ENCODE assay signal across 8 cellular contexts in genomic region chrX:53287493-53288138, GRCh38. TPM values are rescaled to one million over a fixed set of nuclear protein-coding genes. Genes with fewer than 3 reads are reported as not detected.
DNase-seq lines count a peak whose midpoint lies in the region; ATAC-seq, FAIRE-seq and TF ChIP-seq lines count a peak whose summit lies in the region.

No MANE protein-coding gene starts in this region.

- H3K27ac ChIP-seq in CD4-positive, alpha-beta memory T cell (ENCODE audit: low read depth, low read length): peak overlapping the region; percentile 53
- H3K27ac ChIP-seq in KOPT-K1 (ENCODE audit: low read depth, low read length, poor library complexity, severe bottlenecking) (peak overlapping the region; percentile 54), HepG2 (ENCODE audit: extremely low read length, insufficient read depth, low read length) (no peak overlapping the region)

- H3K9me3 Mint-ChIP-seq in CD4-positive, alpha-beta memory T cell: no peaks in the 10 kb centered on the region
- H3K9me3 Mint-ChIP-seq in T-helper 2 cell treated with Interferon-gamma antibody and Interleukin-4, amounts not matched to agents 5 μg/mL and 100 μg/mL, for 36 hours: no peaks in the 10 kb centered on the region

- CTCF ChIA-PET in CD4-positive, alpha-beta memory T cell (lab: Charles Lee; ENCODE audit: partially characterized antibody): interaction anchor here (0.9 to 3.0 kb wide), 5 partner anchors 26 to 194 kb away, joined by 3 to 17 read pairs (median 11); no protein-coding TSS in a partner anchor
- CTCF ChIA-PET in HepG2 (lab: Yijun Ruan, JAX; ENCODE audit: low intra/inter-chr PET ratio, low total read pairs): no interaction called here

- TF ChIP-seq EP300 in HepG2 (IDR thresholded peaks at IDR 0.05; ENCODE audit: low read depth in 2 of 2, low read length in 2 of 2): no peak
- no peak for TF ChIP-seq EP300 in HepG2 (CRISPR knock-in tag; IDR thresholded peaks at IDR 0.05; ENCODE audit: borderline replicate concordance)

- no peaks in the 10 kb centered on the region for H3K27me3 Mint-ChIP-seq in CD4-positive, alpha-beta memory T cell
- no peaks in the 10 kb centered on the region for H3K27me3 Mint-ChIP-seq in T-helper 2 cell treated with Interferon-gamma antibody and Interleukin-4, amounts not matched to agents 5 μg/mL and 100 μg/mL, for 36 hours (ENCODE audit: low read depth)

- peak overlapping the region; percentile 75 to 95 (median 89) for H3K27ac Mint-ChIP-seq in CD4-positive, alpha-beta memory T cell
- H3K27ac Mint-ChIP-seq in T-helper 2 cell treated with Interferon-gamma antibody and Interleukin-4, amounts not matched to agents 5 μg/mL and 100 μg/mL, for 36 hours: peak overlapping the region; percentile 72

- 0% methylated on average over 5 of the region's 11 CpGs for WGBS in HepG2 (ENCODE audit: low lambda C conversion rate)

- in situ Hi-C loops in HepG2 (cut with HindIII; ENCODE audit: extremely low pct_ligation_motif_present, low pct_unique_long_range_greater_than_20kb): no loop called here

- H3K9me3 ChIP-seq in CD4-positive, alpha-beta memory T cell (ENCODE audit: control insufficient read depth in 1 of 2, low read length in 2 of 2): no peaks in the 10 kb centered on the region
- H3K9me3 ChIP-seq in KOPT-K1 (ENCODE audit: insufficient read depth, low read length, poor library complexity, severe bottlenecking) (no peaks in the 10 kb centered on the region), HepG2 (ENCODE audit: low read length) (no peaks in the 10 kb centered on the region)

- no peaks in the 10 kb centered on the region for H3K36me3 Mint-ChIP-seq in CD4-positive, alpha-beta memory T cell
- H3K36me3 Mint-ChIP-seq in T-helper 2 cell treated with Interferon-gamma antibody and Interleukin-4, amounts not matched to agents 5 μg/mL and 100 μg/mL, for 36 hours (ENCODE audit: low read depth): no peaks in the 10 kb centered on the region

- H3K79me2 ChIP-seq in HepG2 (ENCODE audit: insufficient read depth, low read length): no peaks in the 10 kb centered on the region

- no peaks in the 10 kb centered on the region for H3K27me3 ChIP-seq in CD4-positive, alpha-beta memory T cell (ENCODE audit: insufficient read depth, low read length)
- no peaks in the 10 kb centered on the region for H3K27me3 ChIP-seq in HepG2 (ENCODE audit: control insufficient read depth in 1 of 2, insufficient read depth in 2 of 2, low read length in 2 of 2)

- H4K20me1 ChIP-seq in HepG2 (ENCODE audit: insufficient read depth, low read length): no peaks in the 10 kb centered on the region

- POLR2A ChIA-PET in CD4-positive, alpha-beta memory T cell (lab: Charles Lee; ENCODE audit: partially characterized antibody): interaction anchor here (1.2 to 1.8 kb wide), 5 partner anchors 27 to 757 kb away, joined by 3 to 10 read pairs (median 4); partner anchors contain the start of genes PHF8, RIBC1 and SMC1A
- POLR2A ChIA-PET in HepG2 (lab: Yijun Ruan, JAX): no interaction called here

- TF ChIP-seq RAD21 in HepG2 (CRISPR knock-in tag; IDR thresholded peaks at IDR 0.05): no peak

- intact Hi-C loops in CD4-positive, alpha-beta memory T cell (cut with micrococcal nuclease): loop anchor here (10.0 kb wide), 1 partner anchor 213 kb away; no protein-coding TSS in a partner anchor
- intact Hi-C loops in HepG2 (cut with micrococcal nuclease; ENCODE audit: unreplicated experiment): no loop called here

- TF ChIP-seq POLR2A in HepG2 (IDR thresholded peaks at IDR 0.05; ENCODE audit: insufficient read depth in 1 of 2, low read depth in 2 of 2, low read length in 2 of 2): no peak

- no peak for FAIRE-seq in HepG2 (lab: Jason Lieb, UNC)

- H3K4me3 ChIP-seq in CD4-positive, alpha-beta memory T cell (ENCODE audit: low read length in 2 of 2): peak overlapping the region in 1 of 2 donors; percentile 43
- no peak overlapping the region for H3K4me3 ChIP-seq in cardiac fibroblast (replicated peaks in 1 of 2; ENCODE audit: low read depth in 2 of 2, low read length in 2 of 2)
- H3K4me3 ChIP-seq in HepG2 (replicated peaks in 1 of 3; ENCODE audit: insufficient read depth in 1 of 3, low read depth in 2 of 3, low read length in 3 of 3): peak overlapping the region in 1 of 3 experiments; percentile 23; a peak in 1 of 6 replicates

- BruUV-seq in HepG2 (replicated peaks; lab: Mats Ljungman, UMichigan): no TSS peak

- H3K36me3 ChIP-seq in CD4-positive, alpha-beta memory T cell (ENCODE audit: insufficient read depth, low read length): no peaks in the 10 kb centered on the region
- H3K36me3 ChIP-seq in KOPT-K1 (ENCODE audit: insufficient read depth, low read length): no peaks in the 10 kb centered on the region
- no peaks in the 10 kb centered on the region for H3K36me3 ChIP-seq in HepG2 (replicated peaks in 1 of 2; ENCODE audit: control insufficient read depth in 1 of 2, insufficient read depth in 2 of 2, low read length in 2 of 2)

- peak; percentile 26 to 45 (median 41) for DNase-seq in CD4-positive, alpha-beta memory T cell
- no peak for DNase-seq in T-helper 2 cell treated with Interferon-gamma antibody and Interleukin-4, amounts not matched to agents 5 μg/mL and 100 μg/mL, for 36 hours (ENCODE audit: low spot score)
- peak; percentile 47 to 66 for DNase-seq in cardiac fibroblast (ENCODE audit: low read depth in 2 of 2)
- no peak for DNase-seq in HepG2 (ENCODE audit: low spot score)
- DNase-seq in stimulated activated naive CD4-positive, alpha-beta T cell treated with Interleukin-2 at 50 U/mL for 16 hours (lab: John Stamatoyannopoulos, UW): peak; percentile 2

- no peak overlapping the region for H2AFZ ChIP-seq in HepG2 (ENCODE audit: low read length)

- H3K4me1 ChIP-seq in CD4-positive, alpha-beta memory T cell (ENCODE audit: insufficient read depth, low read length): peaks cover 26% of the 10 kb centered on the region
- peaks cover 10% of the 10 kb centered on the region; the same call in 1 of the 2 replicates for H3K4me1 ChIP-seq in HepG2 (ENCODE audit: insufficient read depth, low read length)

- peak; percentile 84 for ATAC-seq in HepG2
- ATAC-seq in GM18909 (IDR thresholded peaks at IDR 0.05; ENCODE audit: poor library complexity, unreplicated experiment): no peak
- ATAC-seq in GM21515 (IDR thresholded peaks at IDR 0.05; ENCODE audit: unreplicated experiment): no peak

- H3K4me1 Mint-ChIP-seq in CD4-positive, alpha-beta memory T cell: peaks cover 6 to 39% (median 29%) of the 10 kb centered on the region in 4 donors
- peaks cover 17% of the 10 kb centered on the region for H3K4me1 Mint-ChIP-seq in T-helper 2 cell treated with Interferon-gamma antibody and Interleukin-4, amounts not matched to agents 5 μg/mL and 100 μg/mL, for 36 hours (ENCODE audit: low read depth)

- TF ChIP-seq CTCF in cardiac fibroblast (IDR thresholded peaks at IDR 0.05; ENCODE audit: low read depth, low read length) (no peak), HepG2 (CRISPR knock-in tag; IDR thresholded peaks at IDR 0.05) (no peak)

- H3K9ac ChIP-seq in HepG2 (ENCODE audit: insufficient read depth, low read depth, low read length): no peak overlapping the region

- H3K4me2 ChIP-seq in HepG2 (ENCODE audit: low read depth, low read length): peak overlapping the region; percentile 47

- peak overlapping the region; percentile 79 to 90 (median 84) for H3K4me3 Mint-ChIP-seq in CD4-positive, alpha-beta memory T cell
- H3K4me3 Mint-ChIP-seq in T-helper 2 cell treated with Interferon-gamma antibody and Interleukin-4, amounts not matched to agents 5 μg/mL and 100 μg/mL, for 36 hours: peak overlapping the region; percentile 57

RNA-seq across cellular contexts. Expression of gene IQSEC2, which starts 6.2 kb away (rescaled TPM):
- total RNA-seq in CD4-positive, alpha-beta memory T cell: 1 to 10 TPM; 1.5 TPM
- under 1 TPM; 0.12 to 0.33 TPM for polyA plus RNA-seq in CD4-positive, alpha-beta memory T cell
- total RNA-seq in HepG2 (2016; rRNA removed; fragmentation: Illumina TruSeq; extraction: Trizol): 0.13 and 0.17 TPM in 2 replicates
- total RNA-seq in HepG2 (2016; cell fraction: cytosol; rRNA removed; fragmentation: Illumina TruSeq; extraction: Trizol; ENCODE audit: low read depth): 0.35 TPM in 1 of 2 replicates, not detected in the other
- total RNA-seq in HepG2 (2016; cell fraction: insoluble cytoplasmic fraction; rRNA removed; fragmentation: Illumina TruSeq; extraction: Trizol): 0.13 TPM in 1 of 2 replicates, not detected in the other
- 0.37 TPM in 1 of 2 replicates, not detected in the other for total RNA-seq in HepG2 (2016; cell fraction: membrane; rRNA removed; fragmentation: Illumina TruSeq; extraction: Trizol)
- total RNA-seq in HepG2 (2016; cell fraction: nucleus; rRNA removed; fragmentation: Illumina TruSeq; extraction: Trizol): 0.13 TPM in 1 of 2 replicates, not detected in the other
- 0.21 TPM in 1 of 2 replicates, not detected in the other for polyA plus RNA-seq in HepG2 (2011; rRNA removed)
- polyA plus RNA-seq in HepG2 (2011; cell fraction: cytosol; rRNA removed): 0.08 TPM in 1 of 2 replicates, not detected in the other
- 0.05 TPM in 1 of 2 replicates, not detected in the other for polyA plus RNA-seq in HepG2 (2011; cell fraction: nucleus; rRNA removed)
- 0.01 TPM in 1 of 2 replicates, not detected in the other for polyA plus RNA-seq in HepG2 (2012)
- polyA plus RNA-seq in HepG2 (2016; cell fraction: cytosol; fragmentation: Illumina TruSeq; extraction: Trizol; ENCODE audit: low read depth): 0.11 and 0.22 TPM in 2 replicates
- 0.13 TPM in 1 of 2 replicates, not detected in the other for polyA plus RNA-seq in HepG2 (2016; cell fraction: insoluble cytoplasmic fraction; fragmentation: Illumina TruSeq; extraction: Trizol; ENCODE audit: low read depth)
- 0.15 and 0.29 TPM in 2 replicates for polyA plus RNA-seq in HepG2 (2016; cell fraction: membrane; fragmentation: Illumina TruSeq; extraction: Trizol; ENCODE audit: low read depth)
- polyA plus RNA-seq in HepG2 (2016; cell fraction: nucleus; fragmentation: Illumina TruSeq; extraction: Trizol; ENCODE audit: insufficient read depth, low read depth): 0.21 and 0.90 TPM in 2 replicates
- polyA minus RNA-seq in HepG2 (2011; rRNA and poly(A)+ RNA removed; ENCODE audit: low replicate concordance): 25.7 TPM in 1 of 2 replicates, not detected in the other
- polyA minus RNA-seq in HepG2 (2011; cell fraction: cytosol; rRNA and poly(A)+ RNA removed): not detected in 2 replicates
- polyA minus RNA-seq in HepG2 (2011; cell fraction: nucleus; rRNA and poly(A)+ RNA removed): 0.64 TPM in 1 of 2 replicates, not detected in the other

Comparison
In these comparisons a context has a peak if more than half of its experiments do, and no peak if none do; other contexts are left out.
1. DNase-seq: peak in CD4-positive, alpha-beta memory T cell (5 of 5), cardiac fibroblast (2 of 2) and stimulated activated naive CD4-positive, alpha-beta T cell treated with Interleukin-2 at 50 U/mL for 16 hours (single experiment); none in T-helper 2 cell treated with Interferon-gamma antibody and Interleukin-4, amounts not matched to agents 5 μg/mL and 100 μg/mL, for 36 hours (single experiment) and HepG2 (single experiment).